In the genomic region with DNA sequence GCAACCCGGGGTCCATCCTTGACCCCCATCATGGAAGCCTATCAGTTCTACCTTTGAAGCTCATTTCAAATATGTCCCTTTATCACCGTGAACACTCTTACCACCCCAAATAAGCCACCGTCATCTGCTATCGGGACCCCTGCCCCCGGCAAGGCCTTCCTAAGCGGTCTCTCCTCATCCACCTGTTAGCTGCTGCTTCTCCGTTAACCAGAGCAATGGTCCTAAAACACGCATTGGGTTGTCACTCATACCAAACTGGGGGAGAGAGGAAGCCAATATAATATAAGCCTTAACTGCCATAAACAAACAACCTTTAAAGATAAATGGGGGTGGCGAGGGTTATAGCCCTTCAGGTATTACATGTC, we compare ENCODE assay signal across 1 cellular context.
TF ChIP-seq lines count a peak whose summit lies in the region.

No MANE protein-coding gene starts in this region.

TF ChIP-seq in GM12878, 131 proteins besides CTCF, POLR2A, EP300 and RAD21:
- TF ChIP-seq, protein P1, sequence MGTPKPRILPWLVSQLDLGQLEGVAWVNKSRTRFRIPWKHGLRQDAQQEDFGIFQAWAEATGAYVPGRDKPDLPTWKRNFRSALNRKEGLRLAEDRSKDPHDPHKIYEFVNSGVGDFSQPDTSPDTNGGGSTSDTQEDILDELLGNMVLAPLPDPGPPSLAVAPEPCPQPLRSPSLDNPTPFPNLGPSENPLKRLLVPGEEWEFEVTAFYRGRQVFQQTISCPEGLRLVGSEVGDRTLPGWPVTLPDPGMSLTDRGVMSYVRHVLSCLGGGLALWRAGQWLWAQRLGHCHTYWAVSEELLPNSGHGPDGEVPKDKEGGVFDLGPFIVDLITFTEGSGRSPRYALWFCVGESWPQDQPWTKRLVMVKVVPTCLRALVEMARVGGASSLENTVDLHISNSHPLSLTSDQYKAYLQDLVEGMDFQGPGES (IDR thresholded peaks at IDR 0.05): no peak
- TF ChIP-seq, protein P2, sequence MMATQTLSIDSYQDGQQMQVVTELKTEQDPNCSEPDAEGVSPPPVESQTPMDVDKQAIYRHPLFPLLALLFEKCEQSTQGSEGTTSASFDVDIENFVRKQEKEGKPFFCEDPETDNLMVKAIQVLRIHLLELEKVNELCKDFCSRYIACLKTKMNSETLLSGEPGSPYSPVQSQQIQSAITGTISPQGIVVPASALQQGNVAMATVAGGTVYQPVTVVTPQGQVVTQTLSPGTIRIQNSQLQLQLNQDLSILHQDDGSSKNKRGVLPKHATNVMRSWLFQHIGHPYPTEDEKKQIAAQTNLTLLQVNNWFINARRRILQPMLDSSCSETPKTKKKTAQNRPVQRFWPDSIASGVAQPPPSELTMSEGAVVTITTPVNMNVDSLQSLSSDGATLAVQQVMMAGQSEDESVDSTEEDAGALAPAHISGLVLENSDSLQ (IDR thresholded peaks at IDR 0.05): peak; percentile 41; the same call in 1 of the 2 replicates
